Comparison of ENCODE assay signal across 1 cellular context in genomic region chr7:70838292-70838907, GRCh38.
TF ChIP-seq lines count a peak whose summit lies in the region.

No MANE protein-coding gene starts in this region.

TF ChIP-seq in H1, 55 proteins besides CTCF, POLR2A, EP300 and RAD21 (continued from another document):
- TF ChIP-seq, protein P1, sequence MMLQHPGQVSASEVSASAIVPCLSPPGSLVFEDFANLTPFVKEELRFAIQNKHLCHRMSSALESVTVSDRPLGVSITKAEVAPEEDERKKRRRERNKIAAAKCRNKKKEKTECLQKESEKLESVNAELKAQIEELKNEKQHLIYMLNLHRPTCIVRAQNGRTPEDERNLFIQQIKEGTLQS (IDR thresholded peaks at IDR 0.05; ENCODE audit: insufficient read depth, low read depth, low read length): no peak
- TF ChIP-seq JUN (IDR thresholded peaks at IDR 0.05; ENCODE audit: low read depth, low read length) (no peak), SIRT6 (IDR thresholded peaks at IDR 0.05; ENCODE audit: low read length) (no peak), CBX8 (IDR thresholded peaks at IDR 0.05; ENCODE audit: borderline replicate concordance, low read depth, low read length) (no peak), SP1 (IDR thresholded peaks at IDR 0.05; ENCODE audit: low read depth, low read length) (no peak), SIX5 (IDR thresholded peaks at IDR 0.05; ENCODE audit: low read depth, low read length) (no peak), RXRA (IDR thresholded peaks at IDR 0.05; ENCODE audit: insufficient read depth, low read depth, low read length) (no peak)
